Comparison of ENCODE assay signal across 8 cellular contexts in genomic region chr19:4730740-4731171, GRCh38. TPM values are rescaled to one million over a fixed set of nuclear protein-coding genes. Genes with fewer than 3 reads are reported as not detected.
A peak's percentile ranks its signal among the peaks of the same experiment; 100 is the strongest.
DNase-seq lines count a peak whose midpoint lies in the region; ATAC-seq, FAIRE-seq and TF ChIP-seq lines count a peak whose summit lies in the region.

No MANE protein-coding gene starts in this region.

- no peak overlapping the region for H3K4ac ChIP-seq in H1 (replicated peaks; ENCODE audit: insufficient read length, low read depth, low read length)

- H3K4me3 ChIP-seq in H1 (ENCODE audit: extremely low read depth in 1 of 4, insufficient read depth in 2 of 4, low read depth in 3 of 4, low read length in 4 of 4): no peak overlapping the region

- no peaks in the 10 kb centered on the region for H4K20me1 ChIP-seq in H1 (replicated peaks in 1 of 2; ENCODE audit: control insufficient read depth in 1 of 2, insufficient read depth in 2 of 2, low read length in 2 of 2)

- H4K8ac ChIP-seq in H1 (ENCODE audit: extremely low read depth, insufficient read depth, low read length): no peak overlapping the region

- H4K91ac ChIP-seq in H1 (replicated peaks; ENCODE audit: insufficient read length, low read length): no peak overlapping the region

- H2BK20ac ChIP-seq in H1 (ENCODE audit: low read length): no peak overlapping the region

- H3K18ac ChIP-seq in H1 (ENCODE audit: extremely low read depth, low read length): no peak overlapping the region

- no peak overlapping the region for H2BK120ac ChIP-seq in H1 (replicated peaks; ENCODE audit: low read depth, low read length)

- H2AFZ ChIP-seq in H1 (ENCODE audit: low read length): no peak overlapping the region

- DNase-seq in AG08395 (ENCODE audit: low spot score) (peak; percentile 18), HK-2 (ENCODE audit: unreplicated experiment) (peak; percentile 44), H1 (ENCODE audit: low read depth in 1 of 2, low spot score in 2 of 2) (peak in 1 of 2 experiments; percentile 92), sciatic nerve (ENCODE audit: low spot score) (no peak), NCI-H2029 treated with DMSO at 0.1 percent for 48 hours (lab: John Stamatoyannopoulos, UW) (no peak)
- DNase-seq in activated CD4-positive, alpha-beta T cell treated with anti-CD3 and anti-CD28 coated beads, Interleukin-2, amount 50 U/mL, for 24 hours (ENCODE audit: low read depth in 1 of 2, low spot score in 1 of 2): peak; percentile 35 to 39

- intact Hi-C loops in sciatic nerve (cut with DNase I): loop anchor here (10.0 kb wide), 1 partner anchor 64 kb away; the partner anchor contains the start of gene FEM1A

- H3K56ac ChIP-seq in H1 (replicated peaks; ENCODE audit: insufficient read length, low read depth, low read length): no peak overlapping the region

- H3K36me3 ChIP-seq in H1 (ENCODE audit: control insufficient read depth in 2 of 4, insufficient read depth in 4 of 4, low read length in 3 of 4): no peaks in the 10 kb centered on the region

- ATAC-seq in sciatic nerve: peak; percentile 44
- ATAC-seq in HG03097 (IDR thresholded peaks at IDR 0.05; ENCODE audit: low FRiP score, unreplicated experiment): no peak
- ATAC-seq in GM19467 (IDR thresholded peaks at IDR 0.05; ENCODE audit: unreplicated experiment): no peak

- TF ChIP-seq RAD21 in H1 (IDR thresholded peaks at IDR 0.05 in 1 of 2, conservative IDR thresholded peaks at IDR 0.05 in 1 of 2; ENCODE audit: low read depth in 2 of 2, low read length in 2 of 2): peak; percentile 39; a peak in 3 of 4 replicates

- no peaks in the 10 kb centered on the region for H3K27me3 ChIP-seq in H1 (replicated peaks in 1 of 4; ENCODE audit: control insufficient read depth in 3 of 4, extremely low read depth in 1 of 4, insufficient read depth in 3 of 4, low read length in 3 of 4)

- no peaks in the 10 kb centered on the region for H3K23me2 ChIP-seq in H1 (ENCODE audit: low read depth, low read length)

- H3K79me1 ChIP-seq in H1 (ENCODE audit: low read depth, low read length): no peaks in the 10 kb centered on the region

- 100% methylated on average over 1 of the region's 1 CpG; no CpG with 5 or more reads in 1 of the 2 experiments for WGBS in H1 (ENCODE audit: extremely low coverage in 1 of 2, insufficient coverage in 1 of 2, insufficient read length in 1 of 2, insufficient replicate concordance in 2 of 2, low coverage in 1 of 2, low lambda C conversion rate in 2 of 2, missing lambda C conversion rate in 1 of 2), 2 experiments

- peak; percentile 66 to 85 (median 82) for TF ChIP-seq CTCF in H1 (IDR thresholded peaks at IDR 0.05; ENCODE audit: control extremely low read depth in 1 of 3, insufficient read depth in 1 of 3, low read depth in 1 of 3, low read length in 3 of 3)

- no peak for TF ChIP-seq EP300 in H1 (IDR thresholded peaks at IDR 0.05; ENCODE audit: borderline replicate concordance in 1 of 2, low read depth in 2 of 2, low read length in 2 of 2)

- POLR2A ChIA-PET in H1 (lab: Charles Lee; ENCODE audit: partially characterized antibody): interaction anchor here (0.7 to 1.2 kb wide), 2 partner anchors 38 to 68 kb away, joined by 3 to 4 read pairs; no protein-coding TSS in a partner anchor

- no peak for TF ChIP-seq POLR2A in H1 (IDR thresholded peaks at IDR 0.05; ENCODE audit: control extremely low read depth in 1 of 2, low read depth in 2 of 2, low read length in 2 of 2)

- H3K23ac ChIP-seq in H1 (ENCODE audit: insufficient read length): no peak overlapping the region

- H2AK5ac ChIP-seq in H1 (ENCODE audit: low read depth, low read length): no peak overlapping the region

- H3K14ac ChIP-seq in H1 (ENCODE audit: insufficient read length): no peak overlapping the region

- no peaks in the 10 kb centered on the region for H3K9me3 ChIP-seq in H1 (ENCODE audit: insufficient read depth in 2 of 2, low read depth in 1 of 2, low read length in 1 of 2)

- H3K4me2 ChIP-seq in H1 (ENCODE audit: insufficient read depth in 1 of 2, low read depth in 2 of 2, low read length in 2 of 2): no peak overlapping the region

- H2BK15ac ChIP-seq in H1 (ENCODE audit: low read length): no peak overlapping the region

- H3K4me1 ChIP-seq in H1 (replicated peaks in 1 of 4; ENCODE audit: control insufficient read depth in 3 of 4, insufficient read depth in 4 of 4, low read length in 3 of 4): no peaks in the 10 kb centered on the region

- CTCF ChIA-PET in H1 (lab: Charles Lee; ENCODE audit: partially characterized antibody): interaction anchor here (0.7 to 19.1 kb wide), 16 partner anchors 9 to 116 kb away, joined by 3 to 212 read pairs (median 5); partner anchors contain the start of gene FEM1A

- no peak overlapping the region; the same call in 1 of the 2 replicates for H2BK12ac ChIP-seq in H1 (ENCODE audit: low read depth, low read length)

- peak; percentile 48 for FAIRE-seq in H1 (lab: Jason Lieb, UNC)

- H3K9ac ChIP-seq in H1 (replicated peaks in 1 of 4; ENCODE audit: extremely low read depth in 1 of 4, low read depth in 3 of 4, low read length in 3 of 4): no peak overlapping the region

- H4K5ac ChIP-seq in H1 (ENCODE audit: insufficient read length, low read depth, low read length): no peak overlapping the region

- H3K79me2 ChIP-seq in H1 (ENCODE audit: control insufficient read depth in 1 of 2, insufficient read depth in 2 of 2, low read length in 2 of 2): no peaks in the 10 kb centered on the region

- no peak overlapping the region for H3K27ac ChIP-seq in H1 (ENCODE audit: low read depth, low read length)

- no peak overlapping the region for H2BK5ac ChIP-seq in H1 (ENCODE audit: low read depth, low read length)

TF ChIP-seq in H1, 55 proteins besides CTCF, POLR2A, EP300 and RAD21:
- TF ChIP-seq SIN3A (conservative IDR thresholded peaks at IDR 0.05 in 1 of 2, IDR thresholded peaks at IDR 0.05 in 1 of 2; ENCODE audit: low read depth in 1 of 2, low read length in 2 of 2) (no peak), MAX (IDR thresholded peaks at IDR 0.05) (0 out of 2 replicates have a peak, but pooled peaks have one; percentile 14), HDAC2 (IDR thresholded peaks at IDR 0.05; ENCODE audit: borderline replicate concordance in 1 of 2, low read depth in 2 of 2, low read length in 2 of 2) (peak in 1 of 2 experiments; percentile 97; a peak in 2 of 4 replicates), KDM1A (IDR thresholded peaks at IDR 0.05; ENCODE audit: borderline replicate concordance, low read length) (peak; percentile 100), JUND (IDR thresholded peaks at IDR 0.05; ENCODE audit: low read length) (0 out of 2 replicates have a peak, but pooled peaks have one; percentile 23)

RNA-seq across cellular contexts. Expression of gene DPP9, which starts 7.1 kb away (rescaled TPM):
- 40.7 and 46.8 TPM in 2 replicates for total RNA-seq in H1 (2021; fragmentation: NEBNext Ultra II Directional; extraction: Animal tissue kit (Norgen Biotek cat#: 25700))
- polyA plus RNA-seq in H1 (2011; rRNA removed): 11.6 and 23.3 TPM in 2 replicates
- 8.8 TPM for polyA plus RNA-seq in H1 (2011; cell fraction: cytosol; rRNA removed)
- 14.8 TPM for polyA plus RNA-seq in H1 (2011; cell fraction: nucleus; rRNA removed)
- polyA plus RNA-seq in H1 (2012, experiment 1 of 2): 16.8 to 25.1 TPM (median 22.4 TPM) in 4 replicates
- 27.0 TPM for polyA plus RNA-seq in H1 (2012, experiment 2 of 2)
- 26.2 TPM for polyA plus RNA-seq in H1 (2013, experiment 1 of 2)
- 22.8 TPM for polyA plus RNA-seq in H1 (2013, experiment 2 of 2)
- 9.5 and 9.9 TPM in 2 replicates for polyA minus RNA-seq in H1 (2011; rRNA and poly(A)+ RNA removed)
- 18.3 TPM for polyA minus RNA-seq in H1 (2011; cell fraction: cytosol; rRNA and poly(A)+ RNA removed)
- 33.5 TPM for polyA minus RNA-seq in H1 (2011; cell fraction: nucleus; rRNA and poly(A)+ RNA removed)
- 47.7 TPM for total RNA-seq in sciatic nerve

Comparison
In these comparisons a context has a peak if more than half of its experiments do, and no peak if none do; other contexts are left out.
1. DNase-seq: peak in AG08395 (single experiment), HK-2 (single experiment) and activated CD4-positive, alpha-beta T cell treated with anti-CD3 and anti-CD28 coated beads, Interleukin-2, amount 50 U/mL, for 24 hours (2 of 2); none in sciatic nerve (single experiment) and NCI-H2029 treated with DMSO at 0.1 percent for 48 hours (single experiment).